ENCODE assay signal across 2 cellular contexts in the genomic region with DNA sequence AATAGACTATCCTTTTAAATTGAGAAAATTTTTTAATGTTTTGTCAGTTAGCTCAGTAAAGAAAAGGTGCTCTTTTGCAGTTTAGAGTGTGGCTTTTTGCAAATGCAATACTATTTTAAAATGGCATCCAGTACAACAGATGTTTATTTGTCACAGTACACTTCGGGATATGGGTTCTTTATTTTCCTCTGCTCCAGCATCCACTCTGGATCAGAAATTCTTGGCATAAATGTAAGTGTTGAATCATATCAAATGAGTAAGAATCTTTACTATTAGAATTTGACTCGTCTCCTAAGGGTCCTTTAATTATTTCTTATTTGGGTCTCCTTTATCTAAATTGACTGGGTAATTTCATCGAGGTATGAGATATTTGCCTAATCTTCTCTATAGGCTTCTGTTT.
TF ChIP-seq lines count a peak whose summit lies in the region.

No MANE protein-coding gene starts in this region.

TF ChIP-seq in WTC11, 78 proteins besides CTCF, POLR2A, EP300 and RAD21 (continued from another document):
- TF ChIP-seq, protein P1, sequence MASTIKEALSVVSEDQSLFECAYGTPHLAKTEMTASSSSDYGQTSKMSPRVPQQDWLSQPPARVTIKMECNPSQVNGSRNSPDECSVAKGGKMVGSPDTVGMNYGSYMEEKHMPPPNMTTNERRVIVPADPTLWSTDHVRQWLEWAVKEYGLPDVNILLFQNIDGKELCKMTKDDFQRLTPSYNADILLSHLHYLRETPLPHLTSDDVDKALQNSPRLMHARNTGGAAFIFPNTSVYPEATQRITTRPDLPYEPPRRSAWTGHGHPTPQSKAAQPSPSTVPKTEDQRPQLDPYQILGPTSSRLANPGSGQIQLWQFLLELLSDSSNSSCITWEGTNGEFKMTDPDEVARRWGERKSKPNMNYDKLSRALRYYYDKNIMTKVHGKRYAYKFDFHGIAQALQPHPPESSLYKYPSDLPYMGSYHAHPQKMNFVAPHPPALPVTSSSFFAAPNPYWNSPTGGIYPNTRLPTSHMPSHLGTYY (CRISPR knock-in tag; IDR thresholded peaks at IDR 0.05), result no peak
- TF ChIP-seq, protein P2, sequence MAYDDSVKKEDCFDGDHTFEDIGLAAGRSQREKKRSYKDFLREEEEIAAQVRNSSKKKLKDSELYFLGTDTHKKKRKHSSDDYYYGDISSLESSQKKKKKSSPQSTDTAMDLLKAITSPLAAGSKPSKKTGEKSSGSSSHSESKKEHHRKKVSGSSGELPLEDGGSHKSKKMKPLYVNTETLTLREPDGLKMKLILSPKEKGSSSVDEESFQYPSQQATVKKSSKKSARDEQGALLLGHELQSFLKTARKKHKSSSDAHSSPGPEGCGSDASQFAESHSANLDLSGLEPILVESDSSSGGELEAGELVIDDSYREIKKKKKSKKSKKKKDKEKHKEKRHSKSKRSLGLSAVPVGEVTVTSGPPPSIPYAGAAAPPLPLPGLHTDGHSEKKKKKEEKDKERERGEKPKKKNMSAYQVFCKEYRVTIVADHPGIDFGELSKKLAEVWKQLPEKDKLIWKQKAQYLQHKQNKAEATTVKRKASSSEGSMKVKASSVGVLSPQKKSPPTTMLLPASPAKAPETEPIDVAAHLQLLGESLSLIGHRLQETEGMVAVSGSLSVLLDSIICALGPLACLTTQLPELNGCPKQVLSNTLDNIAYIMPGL (CRISPR knock-in tag; IDR thresholded peaks at IDR 0.05), result no peak
- TF ChIP-seq, protein P3, sequence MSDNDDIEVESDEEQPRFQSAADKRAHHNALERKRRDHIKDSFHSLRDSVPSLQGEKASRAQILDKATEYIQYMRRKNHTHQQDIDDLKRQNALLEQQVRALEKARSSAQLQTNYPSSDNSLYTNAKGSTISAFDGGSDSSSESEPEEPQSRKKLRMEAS (CRISPR knock-in tag; IDR thresholded peaks at IDR 0.05), result no peak
- TF ChIP-seq, protein P4, sequence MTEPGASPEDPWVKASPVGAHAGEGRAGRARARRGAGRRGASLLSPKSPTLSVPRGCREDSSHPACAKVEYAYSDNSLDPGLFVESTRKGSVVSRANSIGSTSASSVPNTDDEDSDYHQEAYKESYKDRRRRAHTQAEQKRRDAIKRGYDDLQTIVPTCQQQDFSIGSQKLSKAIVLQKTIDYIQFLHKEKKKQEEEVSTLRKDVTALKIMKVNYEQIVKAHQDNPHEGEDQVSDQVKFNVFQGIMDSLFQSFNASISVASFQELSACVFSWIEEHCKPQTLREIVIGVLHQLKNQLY (CRISPR knock-in tag; IDR thresholded peaks at IDR 0.05), result no peak
- TF ChIP-seq, protein P5, sequence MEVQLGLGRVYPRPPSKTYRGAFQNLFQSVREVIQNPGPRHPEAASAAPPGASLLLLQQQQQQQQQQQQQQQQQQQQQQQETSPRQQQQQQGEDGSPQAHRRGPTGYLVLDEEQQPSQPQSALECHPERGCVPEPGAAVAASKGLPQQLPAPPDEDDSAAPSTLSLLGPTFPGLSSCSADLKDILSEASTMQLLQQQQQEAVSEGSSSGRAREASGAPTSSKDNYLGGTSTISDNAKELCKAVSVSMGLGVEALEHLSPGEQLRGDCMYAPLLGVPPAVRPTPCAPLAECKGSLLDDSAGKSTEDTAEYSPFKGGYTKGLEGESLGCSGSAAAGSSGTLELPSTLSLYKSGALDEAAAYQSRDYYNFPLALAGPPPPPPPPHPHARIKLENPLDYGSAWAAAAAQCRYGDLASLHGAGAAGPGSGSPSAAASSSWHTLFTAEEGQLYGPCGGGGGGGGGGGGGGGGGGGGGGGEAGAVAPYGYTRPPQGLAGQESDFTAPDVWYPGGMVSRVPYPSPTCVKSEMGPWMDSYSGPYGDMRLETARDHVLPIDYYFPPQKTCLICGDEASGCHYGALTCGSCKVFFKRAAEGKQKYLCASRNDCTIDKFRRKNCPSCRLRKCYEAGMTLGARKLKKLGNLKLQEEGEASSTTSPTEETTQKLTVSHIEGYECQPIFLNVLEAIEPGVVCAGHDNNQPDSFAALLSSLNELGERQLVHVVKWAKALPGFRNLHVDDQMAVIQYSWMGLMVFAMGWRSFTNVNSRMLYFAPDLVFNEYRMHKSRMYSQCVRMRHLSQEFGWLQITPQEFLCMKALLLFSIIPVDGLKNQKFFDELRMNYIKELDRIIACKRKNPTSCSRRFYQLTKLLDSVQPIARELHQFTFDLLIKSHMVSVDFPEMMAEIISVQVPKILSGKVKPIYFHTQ (CRISPR knock-in tag; IDR thresholded peaks at IDR 0.05), result no peak

TF ChIP-seq in HepG2, 621 proteins besides CTCF, POLR2A, EP300 and RAD21 (continued from another document):
- TF ChIP-seq, protein P6, sequence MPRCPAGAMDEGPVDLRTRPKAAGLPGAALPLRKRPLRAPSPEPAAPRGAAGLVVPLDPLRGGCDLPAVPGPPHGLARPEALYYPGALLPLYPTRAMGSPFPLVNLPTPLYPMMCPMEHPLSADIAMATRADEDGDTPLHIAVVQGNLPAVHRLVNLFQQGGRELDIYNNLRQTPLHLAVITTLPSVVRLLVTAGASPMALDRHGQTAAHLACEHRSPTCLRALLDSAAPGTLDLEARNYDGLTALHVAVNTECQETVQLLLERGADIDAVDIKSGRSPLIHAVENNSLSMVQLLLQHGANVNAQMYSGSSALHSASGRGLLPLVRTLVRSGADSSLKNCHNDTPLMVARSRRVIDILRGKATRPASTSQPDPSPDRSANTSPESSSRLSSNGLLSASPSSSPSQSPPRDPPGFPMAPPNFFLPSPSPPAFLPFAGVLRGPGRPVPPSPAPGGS (CRISPR knock-in tag; IDR thresholded peaks at IDR 0.05), result no peak
- TF ChIP-seq ZFP62 (CRISPR knock-in tag; IDR thresholded peaks at IDR 0.05) (no peak), TCF12 (IDR thresholded peaks at IDR 0.05) (no peak), TCF12 (CRISPR knock-in tag; IDR thresholded peaks at IDR 0.05) (no peak), ZNF10 (CRISPR knock-in tag; IDR thresholded peaks at IDR 0.05; ENCODE audit: borderline replicate concordance, low read depth) (no peak), BRD4 (CRISPR knock-in tag; IDR thresholded peaks at IDR 0.05) (no peak), ZKSCAN5 (CRISPR knock-in tag; IDR thresholded peaks at IDR 0.05) (no peak), MTA1 (CRISPR knock-in tag; IDR thresholded peaks at IDR 0.05; ENCODE audit: borderline replicate concordance) (no peak), ZNF577 (CRISPR knock-in tag; IDR thresholded peaks at IDR 0.05; ENCODE audit: borderline replicate concordance, low read depth) (no peak)
- TF ChIP-seq, protein P7, sequence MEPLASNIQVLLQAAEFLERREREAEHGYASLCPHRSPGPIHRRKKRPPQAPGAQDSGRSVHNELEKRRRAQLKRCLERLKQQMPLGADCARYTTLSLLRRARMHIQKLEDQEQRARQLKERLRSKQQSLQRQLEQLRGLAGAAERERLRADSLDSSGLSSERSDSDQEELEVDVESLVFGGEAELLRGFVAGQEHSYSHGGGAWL (CRISPR knock-in tag; IDR thresholded peaks at IDR 0.05), result no peak
TF ChIP-seq in HepG2: peak in this region for 0.
